ENCODE assay signal across 16 cellular contexts in the genomic region with DNA sequence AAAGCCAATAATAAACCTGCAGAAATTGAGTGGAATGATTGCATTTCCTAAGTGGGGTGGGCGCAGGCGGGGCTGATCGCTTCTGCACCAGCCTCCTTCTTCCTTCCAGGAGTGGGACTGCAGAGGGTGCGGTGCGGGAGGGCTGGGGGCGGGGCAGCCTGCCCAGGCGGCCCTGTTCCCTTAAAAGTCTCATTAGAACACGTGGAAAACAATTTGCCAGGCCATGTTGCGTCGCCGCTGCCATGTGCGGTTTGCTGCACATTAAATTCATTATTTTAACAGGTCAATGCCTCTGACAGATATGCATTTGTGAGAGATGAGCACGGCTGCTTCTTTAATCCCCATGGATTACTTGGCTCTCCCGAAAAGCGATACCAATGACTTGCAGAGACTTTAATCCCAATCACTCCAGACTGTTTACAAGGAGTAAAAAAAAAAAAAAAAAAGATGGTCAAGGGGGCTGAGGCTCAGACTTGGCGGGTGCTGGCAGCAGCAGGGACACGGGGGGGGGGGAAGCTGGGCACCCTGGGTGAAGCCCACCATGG.
"Had no signal": no experiment of that assay in that cellular context is flagged by ENCODE, and none has a peak within 500 bp of the region (broad histone marks: within the 10 kb centered on the region; RNA-seq: fewer than 3 reads in every experiment).

No MANE protein-coding gene starts in this region.

- H3K9me3 ChIP-seq: esophagus muscularis mucosa, heart left ventricle, psoas muscle, right atrium auricular region, upper lobe of left lung, uterus had no signal

- H3K27ac ChIP-seq: epithelial cell of prostate, esophagus muscularis mucosa, heart left ventricle, psoas muscle, right atrium auricular region, upper lobe of left lung, uterus had no signal

- H3K4me1 ChIP-seq: esophagus muscularis mucosa, heart left ventricle, psoas muscle, right atrium auricular region, upper lobe of left lung, uterus had no signal

- DNase-seq: effector memory CD8-positive, alpha-beta T cell; foreskin fibroblast; heart left ventricle; hippocampal formation; left colon; mesendoderm; naive B cell; psoas muscle; small intestine; stimulated activated CD4-positive, alpha-beta T cell treated with anti-CD3 and anti-CD28 coated beads, Interleukin-2, amount 100 ng/mL, for 48 hours; stimulated activated naive CD4-positive, alpha-beta T cell treated with Interleukin-2 at 50 U/mL for 16 hours; upper lobe of left lung; uterus had no signal

- H3K36me3 ChIP-seq: esophagus muscularis mucosa, heart left ventricle, right atrium auricular region, upper lobe of left lung, uterus had no signal

- H3K27me3 ChIP-seq: heart left ventricle, right atrium auricular region, upper lobe of left lung, uterus had no signal

- ATAC-seq: effector memory CD8-positive, alpha-beta T cell; heart left ventricle; left colon; psoas muscle had no signal

- H3K4me3 ChIP-seq: esophagus muscularis mucosa, heart left ventricle, psoas muscle, right atrium auricular region, upper lobe of left lung, uterus had no signal
